Comparison of ENCODE assay signal across 16 cellular contexts in genomic region chr4:151358266-151358665, GRCh38. TPM values are rescaled to one million over a fixed set of nuclear protein-coding genes. Genes with fewer than 3 reads are reported as not detected.
"Had no signal": no experiment of that assay in that cellular context is flagged by ENCODE, and none has a peak within 500 bp of the region (broad histone marks: within the 10 kb centered on the region; RNA-seq: fewer than 3 reads in every experiment).

No MANE protein-coding gene starts in this region.

- H3K36me3 ChIP-seq: ascending aorta, right atrium auricular region, transverse colon had no signal

- DNase-seq: activated CD4-positive, alpha-beta memory T cell treated with anti-CD3 and anti-CD28 coated beads for 36 hours; activated gamma-delta T cell; activated naive CD8-positive, alpha-beta T cell treated with anti-CD3 and anti-CD28 coated beads for 36 hours; activated T-cell treated with anti-CD3 and anti-CD28 coated beads, Interleukin-2, amount 50 U/mL, for 4 hours; cortex of kidney; effector memory CD4-positive, alpha-beta T cell; erythroblast; kidney; left ventricle myocardium superior; transverse colon had no signal

- H3K4me3 ChIP-seq: ascending aorta, right atrium auricular region, transverse colon had no signal

- H3K9me3 ChIP-seq: ascending aorta, right atrium auricular region, transverse colon had no signal

- H3K4me1 ChIP-seq: ascending aorta, parathyroid adenoma, right atrium auricular region had no signal

- H2AFZ ChIP-seq: parathyroid adenoma had no signal

- ATAC-seq: activated CD4-positive, CD25-positive, alpha-beta regulatory T cell treated with anti-CD3 and anti-CD28 coated beads, Interleukin-2, amount 50 U/mL, for 24 hours; activated T-cell treated with anti-CD3 and anti-CD28 coated beads, Interleukin-2, amount 50 U/mL, for 4 hours; left ventricle myocardium superior; stimulated activated effector memory CD8-positive, alpha-beta T cell treated with anti-CD3 and anti-CD28 coated beads, Interleukin-12 subunit alpha, Interleukin-12 subunit beta, amount 100 ng/mL, for 72 hours had no signal

- H3K9ac ChIP-seq: parathyroid adenoma had no signal

- H3K27ac ChIP-seq: ascending aorta, parathyroid adenoma, right atrium auricular region, transverse colon had no signal

- H3K79me2 ChIP-seq: parathyroid adenoma had no signal

- H3K27me3 ChIP-seq: ascending aorta, right atrium auricular region, transverse colon had no signal

RNA-seq across cellular contexts. Expression of gene SH3D19, which starts 32.9 kb away (rescaled TPM):
- total RNA-seq: activated naive CD8-positive, alpha-beta T cell treated with anti-CD3 and anti-CD28 coated beads for 36 hours had no signal

RNA-seq across cellular contexts. Expression of gene FHIP1A, which starts 50.7 kb away (rescaled TPM):
- total RNA-seq: ascending aorta, neural crest cell had no signal
